Comparison of ENCODE assay signal across 1 cellular context in the genomic region with DNA sequence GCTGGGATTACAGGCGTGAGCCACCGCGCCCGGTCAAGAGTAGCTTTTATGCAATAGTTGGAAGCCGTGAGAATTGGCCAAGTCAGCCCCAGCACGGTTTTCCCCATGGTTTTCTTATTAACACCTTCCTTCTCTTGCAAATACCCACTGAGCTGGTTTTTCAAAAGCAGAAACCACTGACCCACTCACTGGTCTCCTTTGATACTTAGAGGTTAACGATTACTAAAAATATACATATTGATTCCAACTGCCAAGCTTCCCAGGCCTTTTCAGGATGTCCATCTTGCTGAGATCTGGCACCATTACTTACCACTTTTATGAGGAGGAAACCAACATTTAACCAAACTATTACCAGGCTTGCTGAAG.
TF ChIP-seq lines count a peak whose summit lies in the region.

No MANE protein-coding gene starts in this region.

TF ChIP-seq in GM12878, 131 proteins besides CTCF, POLR2A, EP300 and RAD21 (continued from another document and continues in another):
- TF ChIP-seq, protein P1, sequence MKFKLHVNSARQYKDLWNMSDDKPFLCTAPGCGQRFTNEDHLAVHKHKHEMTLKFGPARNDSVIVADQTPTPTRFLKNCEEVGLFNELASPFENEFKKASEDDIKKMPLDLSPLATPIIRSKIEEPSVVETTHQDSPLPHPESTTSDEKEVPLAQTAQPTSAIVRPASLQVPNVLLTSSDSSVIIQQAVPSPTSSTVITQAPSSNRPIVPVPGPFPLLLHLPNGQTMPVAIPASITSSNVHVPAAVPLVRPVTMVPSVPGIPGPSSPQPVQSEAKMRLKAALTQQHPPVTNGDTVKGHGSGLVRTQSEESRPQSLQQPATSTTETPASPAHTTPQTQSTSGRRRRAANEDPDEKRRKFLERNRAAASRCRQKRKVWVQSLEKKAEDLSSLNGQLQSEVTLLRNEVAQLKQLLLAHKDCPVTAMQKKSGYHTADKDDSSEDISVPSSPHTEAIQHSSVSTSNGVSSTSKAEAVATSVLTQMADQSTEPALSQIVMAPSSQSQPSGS (IDR thresholded peaks at IDR 0.05; ENCODE audit: low read length) = no peak; the same call in 1 of the 2 replicates
- no peak for TF ChIP-seq HDAC2 (IDR thresholded peaks at IDR 0.05)
- TF ChIP-seq, protein P2, sequence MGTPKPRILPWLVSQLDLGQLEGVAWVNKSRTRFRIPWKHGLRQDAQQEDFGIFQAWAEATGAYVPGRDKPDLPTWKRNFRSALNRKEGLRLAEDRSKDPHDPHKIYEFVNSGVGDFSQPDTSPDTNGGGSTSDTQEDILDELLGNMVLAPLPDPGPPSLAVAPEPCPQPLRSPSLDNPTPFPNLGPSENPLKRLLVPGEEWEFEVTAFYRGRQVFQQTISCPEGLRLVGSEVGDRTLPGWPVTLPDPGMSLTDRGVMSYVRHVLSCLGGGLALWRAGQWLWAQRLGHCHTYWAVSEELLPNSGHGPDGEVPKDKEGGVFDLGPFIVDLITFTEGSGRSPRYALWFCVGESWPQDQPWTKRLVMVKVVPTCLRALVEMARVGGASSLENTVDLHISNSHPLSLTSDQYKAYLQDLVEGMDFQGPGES (IDR thresholded peaks at IDR 0.05) = no peak
- no peak for TF ChIP-seq EZH2 (IDR thresholded peaks at IDR 0.05; ENCODE audit: borderline replicate concordance, control insufficient read depth, low read depth, low read length)
- peak; percentile 67 for TF ChIP-seq MEF2B (IDR thresholded peaks at IDR 0.05; ENCODE audit: partially characterized antibody, poor library complexity, severe bottlenecking)
- TF ChIP-seq, protein P3, sequence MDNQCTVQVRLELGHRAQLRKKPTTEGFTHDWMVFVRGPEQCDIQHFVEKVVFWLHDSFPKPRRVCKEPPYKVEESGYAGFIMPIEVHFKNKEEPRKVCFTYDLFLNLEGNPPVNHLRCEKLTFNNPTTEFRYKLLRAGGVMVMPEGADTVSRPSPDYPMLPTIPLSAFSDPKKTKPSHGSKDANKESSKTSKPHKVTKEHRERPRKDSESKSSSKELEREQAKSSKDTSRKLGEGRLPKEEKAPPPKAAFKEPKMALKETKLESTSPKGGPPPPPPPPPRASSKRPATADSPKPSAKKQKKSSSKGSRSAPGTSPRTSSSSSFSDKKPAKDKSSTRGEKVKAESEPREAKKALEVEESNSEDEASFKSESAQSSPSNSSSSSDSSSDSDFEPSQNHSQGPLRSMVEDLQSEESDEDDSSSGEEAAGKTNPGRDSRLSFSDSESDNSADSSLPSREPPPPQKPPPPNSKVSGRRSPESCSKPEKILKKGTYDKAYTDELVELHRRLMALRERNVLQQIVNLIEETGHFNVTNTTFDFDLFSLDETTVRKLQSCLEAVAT (IDR thresholded peaks at IDR 0.05) = no peak
- no peak for TF ChIP-seq CHD2 (IDR thresholded peaks at IDR 0.05; ENCODE audit: borderline replicate concordance, low read depth, low read length)
- TF ChIP-seq POLR2AphosphoS2 (IDR thresholded peaks at IDR 0.05; ENCODE audit: low read depth, low read length) = no peak
- no peak for TF ChIP-seq HCFC1 (IDR thresholded peaks at IDR 0.05; ENCODE audit: low read length)
- no peak for TF ChIP-seq WRNIP1 (IDR thresholded peaks at IDR 0.05; ENCODE audit: borderline replicate concordance, low read depth, low read length)
- TF ChIP-seq CEBPB (IDR thresholded peaks at IDR 0.05; ENCODE audit: borderline replicate concordance in 1 of 2, low read depth in 2 of 2, low read length in 2 of 2) = no peak
- TF ChIP-seq, protein P4, sequence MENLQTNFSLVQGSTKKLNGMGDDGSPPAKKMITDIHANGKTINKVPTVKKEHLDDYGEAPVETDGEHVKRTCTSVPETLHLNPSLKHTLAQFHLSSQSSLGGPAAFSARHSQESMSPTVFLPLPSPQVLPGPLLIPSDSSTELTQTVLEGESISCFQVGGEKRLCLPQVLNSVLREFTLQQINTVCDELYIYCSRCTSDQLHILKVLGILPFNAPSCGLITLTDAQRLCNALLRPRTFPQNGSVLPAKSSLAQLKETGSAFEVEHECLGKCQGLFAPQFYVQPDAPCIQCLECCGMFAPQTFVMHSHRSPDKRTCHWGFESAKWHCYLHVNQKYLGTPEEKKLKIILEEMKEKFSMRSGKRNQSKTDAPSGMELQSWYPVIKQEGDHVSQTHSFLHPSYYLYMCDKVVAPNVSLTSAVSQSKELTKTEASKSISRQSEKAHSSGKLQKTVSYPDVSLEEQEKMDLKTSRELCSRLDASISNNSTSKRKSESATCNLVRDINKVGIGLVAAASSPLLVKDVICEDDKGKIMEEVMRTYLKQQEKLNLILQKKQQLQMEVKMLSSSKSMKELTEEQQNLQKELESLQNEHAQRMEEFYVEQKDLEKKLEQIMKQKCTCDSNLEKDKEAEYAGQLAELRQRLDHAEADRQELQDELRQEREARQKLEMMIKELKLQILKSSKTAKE (IDR thresholded peaks at IDR 0.05; ENCODE audit: low read depth, poor library complexity, severe bottlenecking) = no peak
- TF ChIP-seq, protein P5, sequence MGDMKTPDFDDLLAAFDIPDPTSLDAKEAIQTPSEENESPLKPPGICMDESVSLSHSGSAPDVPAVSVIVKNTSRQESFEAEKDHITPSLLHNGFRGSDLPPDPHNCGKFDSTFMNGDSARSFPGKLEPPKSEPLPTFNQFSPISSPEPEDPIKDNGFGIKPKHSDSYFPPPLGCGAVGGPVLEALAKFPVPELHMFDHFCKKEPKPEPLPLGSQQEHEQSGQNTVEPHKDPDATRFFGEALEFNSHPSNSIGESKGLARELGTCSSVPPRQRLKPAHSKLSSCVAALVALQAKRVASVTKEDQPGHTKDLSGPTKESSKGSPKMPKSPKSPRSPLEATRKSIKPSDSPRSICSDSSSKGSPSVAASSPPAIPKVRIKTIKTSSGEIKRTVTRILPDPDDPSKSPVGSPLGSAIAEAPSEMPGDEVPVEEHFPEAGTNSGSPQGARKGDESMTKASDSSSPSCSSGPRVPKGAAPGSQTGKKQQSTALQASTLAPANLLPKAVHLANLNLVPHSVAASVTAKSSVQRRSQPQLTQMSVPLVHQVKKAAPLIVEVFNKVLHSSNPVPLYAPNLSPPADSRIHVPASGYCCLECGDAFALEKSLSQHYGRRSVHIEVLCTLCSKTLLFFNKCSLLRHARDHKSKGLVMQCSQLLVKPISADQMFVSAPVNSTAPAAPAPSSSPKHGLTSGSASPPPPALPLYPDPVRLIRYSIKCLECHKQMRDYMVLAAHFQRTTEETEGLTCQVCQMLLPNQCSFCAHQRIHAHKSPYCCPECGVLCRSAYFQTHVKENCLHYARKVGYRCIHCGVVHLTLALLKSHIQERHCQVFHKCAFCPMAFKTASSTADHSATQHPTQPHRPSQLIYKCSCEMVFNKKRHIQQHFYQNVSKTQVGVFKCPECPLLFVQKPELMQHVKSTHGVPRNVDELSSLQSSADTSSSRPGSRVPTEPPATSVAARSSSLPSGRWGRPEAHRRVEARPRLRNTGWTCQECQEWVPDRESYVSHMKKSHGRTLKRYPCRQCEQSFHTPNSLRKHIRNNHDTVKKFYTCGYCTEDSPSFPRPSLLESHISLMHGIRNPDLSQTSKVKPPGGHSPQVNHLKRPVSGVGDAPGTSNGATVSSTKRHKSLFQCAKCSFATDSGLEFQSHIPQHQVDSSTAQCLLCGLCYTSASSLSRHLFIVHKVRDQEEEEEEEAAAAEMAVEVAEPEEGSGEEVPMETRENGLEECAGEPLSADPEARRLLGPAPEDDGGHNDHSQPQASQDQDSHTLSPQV (IDR thresholded peaks at IDR 0.05) = no peak
- no peak; the same call in 1 of the 2 replicates for TF ChIP-seq ZNF207 (IDR thresholded peaks at IDR 0.05; ENCODE audit: borderline replicate concordance)
- TF ChIP-seq ETV6 (conservative IDR thresholded peaks at IDR 0.05 in 1 of 2, IDR thresholded peaks at IDR 0.05 in 1 of 2; ENCODE audit: borderline replicate concordance in 1 of 2, low read depth in 1 of 2) = no peak
- no peak for TF ChIP-seq NFYA (IDR thresholded peaks at IDR 0.05; ENCODE audit: borderline replicate concordance, low read depth, low read length)
- TF ChIP-seq TAF1 (IDR thresholded peaks at IDR 0.05; ENCODE audit: borderline replicate concordance, low read depth, low read length) = no peak
- TF ChIP-seq MXI1 (IDR thresholded peaks at IDR 0.05; ENCODE audit: low read depth, low read length) = no peak
- TF ChIP-seq EGR1 (IDR thresholded peaks at IDR 0.05; ENCODE audit: borderline replicate concordance in 1 of 2, low read depth in 2 of 2, low read length in 2 of 2) = no peak
- TF ChIP-seq, protein P6, sequence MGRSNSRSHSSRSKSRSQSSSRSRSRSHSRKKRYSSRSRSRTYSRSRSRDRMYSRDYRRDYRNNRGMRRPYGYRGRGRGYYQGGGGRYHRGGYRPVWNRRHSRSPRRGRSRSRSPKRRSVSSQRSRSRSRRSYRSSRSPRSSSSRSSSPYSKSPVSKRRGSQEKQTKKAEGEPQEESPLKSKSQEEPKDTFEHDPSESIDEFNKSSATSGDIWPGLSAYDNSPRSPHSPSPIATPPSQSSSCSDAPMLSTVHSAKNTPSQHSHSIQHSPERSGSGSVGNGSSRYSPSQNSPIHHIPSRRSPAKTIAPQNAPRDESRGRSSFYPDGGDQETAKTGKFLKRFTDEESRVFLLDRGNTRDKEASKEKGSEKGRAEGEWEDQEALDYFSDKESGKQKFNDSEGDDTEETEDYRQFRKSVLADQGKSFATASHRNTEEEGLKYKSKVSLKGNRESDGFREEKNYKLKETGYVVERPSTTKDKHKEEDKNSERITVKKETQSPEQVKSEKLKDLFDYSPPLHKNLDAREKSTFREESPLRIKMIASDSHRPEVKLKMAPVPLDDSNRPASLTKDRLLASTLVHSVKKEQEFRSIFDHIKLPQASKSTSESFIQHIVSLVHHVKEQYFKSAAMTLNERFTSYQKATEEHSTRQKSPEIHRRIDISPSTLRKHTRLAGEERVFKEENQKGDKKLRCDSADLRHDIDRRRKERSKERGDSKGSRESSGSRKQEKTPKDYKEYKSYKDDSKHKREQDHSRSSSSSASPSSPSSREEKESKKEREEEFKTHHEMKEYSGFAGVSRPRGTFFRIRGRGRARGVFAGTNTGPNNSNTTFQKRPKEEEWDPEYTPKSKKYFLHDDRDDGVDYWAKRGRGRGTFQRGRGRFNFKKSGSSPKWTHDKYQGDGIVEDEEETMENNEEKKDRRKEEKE (IDR thresholded peaks at IDR 0.05) = no peak
- TF ChIP-seq, protein P7, sequence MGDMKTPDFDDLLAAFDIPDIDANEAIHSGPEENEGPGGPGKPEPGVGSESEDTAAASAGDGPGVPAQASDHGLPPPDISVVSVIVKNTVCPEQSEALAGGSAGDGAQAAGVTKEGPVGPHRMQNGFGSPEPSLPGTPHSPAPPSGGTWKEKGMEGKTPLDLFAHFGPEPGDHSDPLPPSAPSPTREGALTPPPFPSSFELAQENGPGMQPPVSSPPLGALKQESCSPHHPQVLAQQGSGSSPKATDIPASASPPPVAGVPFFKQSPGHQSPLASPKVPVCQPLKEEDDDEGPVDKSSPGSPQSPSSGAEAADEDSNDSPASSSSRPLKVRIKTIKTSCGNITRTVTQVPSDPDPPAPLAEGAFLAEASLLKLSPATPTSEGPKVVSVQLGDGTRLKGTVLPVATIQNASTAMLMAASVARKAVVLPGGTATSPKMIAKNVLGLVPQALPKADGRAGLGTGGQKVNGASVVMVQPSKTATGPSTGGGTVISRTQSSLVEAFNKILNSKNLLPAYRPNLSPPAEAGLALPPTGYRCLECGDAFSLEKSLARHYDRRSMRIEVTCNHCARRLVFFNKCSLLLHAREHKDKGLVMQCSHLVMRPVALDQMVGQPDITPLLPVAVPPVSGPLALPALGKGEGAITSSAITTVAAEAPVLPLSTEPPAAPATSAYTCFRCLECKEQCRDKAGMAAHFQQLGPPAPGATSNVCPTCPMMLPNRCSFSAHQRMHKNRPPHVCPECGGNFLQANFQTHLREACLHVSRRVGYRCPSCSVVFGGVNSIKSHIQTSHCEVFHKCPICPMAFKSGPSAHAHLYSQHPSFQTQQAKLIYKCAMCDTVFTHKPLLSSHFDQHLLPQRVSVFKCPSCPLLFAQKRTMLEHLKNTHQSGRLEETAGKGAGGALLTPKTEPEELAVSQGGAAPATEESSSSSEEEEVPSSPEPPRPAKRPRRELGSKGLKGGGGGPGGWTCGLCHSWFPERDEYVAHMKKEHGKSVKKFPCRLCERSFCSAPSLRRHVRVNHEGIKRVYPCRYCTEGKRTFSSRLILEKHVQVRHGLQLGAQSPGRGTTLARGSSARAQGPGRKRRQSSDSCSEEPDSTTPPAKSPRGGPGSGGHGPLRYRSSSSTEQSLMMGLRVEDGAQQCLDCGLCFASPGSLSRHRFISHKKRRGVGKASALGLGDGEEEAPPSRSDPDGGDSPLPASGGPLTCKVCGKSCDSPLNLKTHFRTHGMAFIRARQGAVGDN (IDR thresholded peaks at IDR 0.05) = peak; percentile 50; the same call in 1 of the 2 replicates
- TF ChIP-seq PAX8 (IDR thresholded peaks at IDR 0.05) = no peak
- no peak for TF ChIP-seq RELA (IDR thresholded peaks at IDR 0.05; ENCODE audit: borderline replicate concordance, partially characterized antibody)
- TF ChIP-seq SREBF1 (IDR thresholded peaks at IDR 0.05; ENCODE audit: low read length) = no peak
- TF ChIP-seq, protein P8, sequence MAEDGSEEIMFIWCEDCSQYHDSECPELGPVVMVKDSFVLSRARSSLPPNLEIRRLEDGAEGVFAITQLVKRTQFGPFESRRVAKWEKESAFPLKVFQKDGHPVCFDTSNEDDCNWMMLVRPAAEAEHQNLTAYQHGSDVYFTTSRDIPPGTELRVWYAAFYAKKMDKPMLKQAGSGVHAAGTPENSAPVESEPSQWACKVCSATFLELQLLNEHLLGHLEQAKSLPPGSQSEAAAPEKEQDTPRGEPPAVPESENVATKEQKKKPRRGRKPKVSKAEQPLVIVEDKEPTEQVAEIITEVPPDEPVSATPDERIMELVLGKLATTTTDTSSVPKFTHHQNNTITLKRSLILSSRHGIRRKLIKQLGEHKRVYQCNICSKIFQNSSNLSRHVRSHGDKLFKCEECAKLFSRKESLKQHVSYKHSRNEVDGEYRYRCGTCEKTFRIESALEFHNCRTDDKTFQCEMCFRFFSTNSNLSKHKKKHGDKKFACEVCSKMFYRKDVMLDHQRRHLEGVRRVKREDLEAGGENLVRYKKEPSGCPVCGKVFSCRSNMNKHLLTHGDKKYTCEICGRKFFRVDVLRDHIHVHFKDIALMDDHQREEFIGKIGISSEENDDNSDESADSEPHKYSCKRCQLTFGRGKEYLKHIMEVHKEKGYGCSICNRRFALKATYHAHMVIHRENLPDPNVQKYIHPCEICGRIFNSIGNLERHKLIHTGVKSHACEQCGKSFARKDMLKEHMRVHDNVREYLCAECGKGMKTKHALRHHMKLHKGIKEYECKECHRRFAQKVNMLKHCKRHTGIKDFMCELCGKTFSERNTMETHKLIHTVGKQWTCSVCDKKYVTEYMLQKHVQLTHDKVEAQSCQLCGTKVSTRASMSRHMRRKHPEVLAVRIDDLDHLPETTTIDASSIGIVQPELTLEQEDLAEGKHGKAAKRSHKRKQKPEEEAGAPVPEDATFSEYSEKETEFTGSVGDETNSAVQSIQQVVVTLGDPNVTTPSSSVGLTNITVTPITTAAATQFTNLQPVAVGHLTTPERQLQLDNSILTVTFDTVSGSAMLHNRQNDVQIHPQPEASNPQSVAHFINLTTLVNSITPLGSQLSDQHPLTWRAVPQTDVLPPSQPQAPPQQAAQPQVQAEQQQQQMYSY (CRISPR knock-in tag; IDR thresholded peaks at IDR 0.05) = no peak
- no peak for TF ChIP-seq FOS (IDR thresholded peaks at IDR 0.05; ENCODE audit: borderline replicate concordance, extremely low read depth, insufficient read length)
- TF ChIP-seq, protein P9, sequence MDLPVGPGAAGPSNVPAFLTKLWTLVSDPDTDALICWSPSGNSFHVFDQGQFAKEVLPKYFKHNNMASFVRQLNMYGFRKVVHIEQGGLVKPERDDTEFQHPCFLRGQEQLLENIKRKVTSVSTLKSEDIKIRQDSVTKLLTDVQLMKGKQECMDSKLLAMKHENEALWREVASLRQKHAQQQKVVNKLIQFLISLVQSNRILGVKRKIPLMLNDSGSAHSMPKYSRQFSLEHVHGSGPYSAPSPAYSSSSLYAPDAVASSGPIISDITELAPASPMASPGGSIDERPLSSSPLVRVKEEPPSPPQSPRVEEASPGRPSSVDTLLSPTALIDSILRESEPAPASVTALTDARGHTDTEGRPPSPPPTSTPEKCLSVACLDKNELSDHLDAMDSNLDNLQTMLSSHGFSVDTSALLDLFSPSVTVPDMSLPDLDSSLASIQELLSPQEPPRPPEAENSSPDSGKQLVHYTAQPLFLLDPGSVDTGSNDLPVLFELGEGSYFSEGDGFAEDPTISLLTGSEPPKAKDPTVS (IDR thresholded peaks at IDR 0.05; ENCODE audit: low read depth, low read length) = no peak
- 0 out of 2 replicates have a peak, but pooled peaks have one; percentile 5 for TF ChIP-seq FOXM1 (IDR thresholded peaks at IDR 0.05; ENCODE audit: low read depth, low read length)
